1 cellular context compared by ENCODE assay signal in the genomic region with DNA sequence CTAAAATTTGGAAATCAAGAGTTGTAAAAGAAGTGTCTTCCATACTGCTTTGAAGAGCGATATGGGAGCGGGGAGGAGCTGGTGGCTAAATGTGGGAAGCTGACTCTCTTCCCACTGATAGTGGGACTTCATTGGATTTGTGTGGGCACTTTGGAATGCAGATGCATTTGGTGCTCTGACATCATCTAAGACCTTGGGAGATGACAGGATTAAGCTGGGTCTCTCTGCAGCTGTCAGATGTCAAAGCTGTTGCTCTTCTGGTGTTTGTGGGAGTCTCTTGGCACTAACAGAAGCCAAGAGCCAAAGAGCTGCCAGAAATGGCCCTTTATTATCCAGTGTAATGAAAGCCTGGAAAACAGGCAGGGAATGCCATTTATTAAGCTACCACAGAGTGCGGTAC.
TF ChIP-seq lines count a peak whose summit lies in the region.

No MANE protein-coding gene starts in this region.

TF ChIP-seq in HepG2, 621 proteins besides CTCF, POLR2A, EP300 and RAD21:
- no peak for TF ChIP-seq IKZF4 (CRISPR knock-in tag; IDR thresholded peaks at IDR 0.05; ENCODE audit: borderline replicate concordance, low read depth, not compliant biosample characterization)
- TF ChIP-seq RXRB (CRISPR knock-in tag; IDR thresholded peaks at IDR 0.05; ENCODE audit: borderline replicate concordance) = no peak
- no peak for TF ChIP-seq HMG20A (CRISPR knock-in tag; IDR thresholded peaks at IDR 0.05; ENCODE audit: borderline replicate concordance)
- no peak for TF ChIP-seq NFRKB (IDR thresholded peaks at IDR 0.05)
